23 cellular contexts compared by ENCODE assay signal in genomic region chr16:68480084-68480995, GRCh38. TPM values are rescaled to one million over a fixed set of nuclear protein-coding genes. Genes with fewer than 3 reads are reported as not detected.
DNase-seq lines count a peak whose midpoint lies in the region; FAIRE-seq and TF ChIP-seq lines count a peak whose summit lies in the region.
"Had no signal": no experiment of that assay in that cellular context is flagged by ENCODE, and none has a peak within 500 bp of the region (broad histone marks: within the 10 kb centered on the region; RNA-seq: fewer than 3 reads in every experiment).

No MANE protein-coding gene starts in this region.

- H3K14ac ChIP-seq in trophoblast cell (ENCODE audit: low read length) = peak overlapping the region; percentile 16

- no peak for TF ChIP-seq CTCF in bronchial epithelial cell (IDR thresholded peaks at IDR 0.05; ENCODE audit: insufficient read depth, low read length, severe bottlenecking)
- TF ChIP-seq CTCF in osteoblast (IDR thresholded peaks at IDR 0.05; ENCODE audit: extremely low read depth, low read depth, low read length) = no peak

- H2BK12ac ChIP-seq in trophoblast cell (ENCODE audit: low read length) = no peak overlapping the region

- no peak overlapping the region for H2AFZ ChIP-seq in trophoblast cell (ENCODE audit: insufficient read depth, low read length, poor library complexity)
- no peak overlapping the region for H2AFZ ChIP-seq in osteoblast (ENCODE audit: low read length)
- H2AFZ ChIP-seq: GM23338 had no signal

- no peaks in the 10 kb centered on the region for H3K79me1 ChIP-seq in trophoblast cell (ENCODE audit: low read length)

- H2BK120ac ChIP-seq in trophoblast cell (ENCODE audit: insufficient read depth, low read length, poor library complexity) = no peak overlapping the region

- no peak overlapping the region for H4K91ac ChIP-seq in trophoblast cell (ENCODE audit: low read depth, low read length)

- H3K36me3 ChIP-seq in BLaER1 treated with 17β-estradiol and CSF1 and Interleukin-3, amounts not matched to agents 10 nM and 100 nM = no peaks in the 10 kb centered on the region
- H3K36me3 ChIP-seq in bronchial epithelial cell (ENCODE audit: control insufficient read depth, insufficient read depth, low read length) (no peaks in the 10 kb centered on the region), trophoblast cell (ENCODE audit: control insufficient read depth in 1 of 2, insufficient read depth in 2 of 2, low read length in 2 of 2) (no peaks in the 10 kb centered on the region), osteoblast (ENCODE audit: insufficient read depth, low read length) (no peaks in the 10 kb centered on the region)

- DNase-seq in HT-29 (ENCODE audit: low spot score) = peak; percentile 26
- DNase-seq in bronchial epithelial cell (ENCODE audit: low read depth) = peak; percentile 59
- DNase-seq in trophoblast cell = peak; percentile 8 to 55
- no peak for DNase-seq in SKM-1 (lab: John Stamatoyannopoulos, UW; ENCODE audit: unreplicated experiment)
- no peak for DNase-seq in osteoblast (ENCODE audit: insufficient read length, low spot score, missing footprints)
- DNase-seq in NCI-H1417 treated with DMSO at 0.1 percent for 48 hours (lab: John Stamatoyannopoulos, UW) = no peak
- DNase-seq: Caco-2; CD4-positive, alpha-beta memory T cell; DMS 273 treated with DMSO at 0.1 percent for 48 hours; DMS79 treated with DMSO at 0.1 percent for 48 hours; HCEC 1CT; NCI-H1092; NCI-H146; NCI-H2029 treated with DMSO at 0.1 percent for 48 hours; NCI-H2171; NCI-H446; NCI-H526; SHP77 treated with DMSO at 0.1 percent for 48 hours; SK-N-SH had no signal

- peaks cover 8 to 31% (median 23%) of the 10 kb centered on the region in 11 experiments; a peak in 21 of 22 replicates for H3K9me3 ChIP-seq in BLaER1 treated with 17β-estradiol and CSF1 and Interleukin-3, amounts not matched to agents 10 nM and 100 nM (replicated peaks in 1 of 11)
- H3K9me3 ChIP-seq in trophoblast cell (ENCODE audit: insufficient read depth, low read depth, low read length) = peaks cover 1% of the 10 kb centered on the region
- H3K9me3 ChIP-seq in osteoblast (ENCODE audit: low read depth, low read length) = no peaks in the 10 kb centered on the region
- H3K9me3 ChIP-seq: SK-N-SH had no signal

- H3K4me1 ChIP-seq in BLaER1 treated with 17β-estradiol and CSF1 and Interleukin-3, amounts not matched to agents 10 nM and 100 nM = peaks cover 10 to 24% (median 21%) of the 10 kb centered on the region in 10 experiments
- H3K4me1 ChIP-seq in trophoblast cell (ENCODE audit: control insufficient read depth in 1 of 2, insufficient read depth in 2 of 2, low read length in 2 of 2) (peaks cover 8 to 13% of the 10 kb centered on the region in 2 experiments), osteoblast (ENCODE audit: insufficient read depth, low read length) (no peaks in the 10 kb centered on the region)

- H3K4me2 ChIP-seq in BLaER1 treated with 17β-estradiol and CSF1 and Interleukin-3, amounts not matched to agents 10 nM and 100 nM = peak overlapping the region in 9 of 11 experiments; percentile 42 to 76 (median 67); a peak in 15 of 22 replicates
- H3K4me2 ChIP-seq in trophoblast cell (ENCODE audit: low read length) (no peak overlapping the region), osteoblast (ENCODE audit: insufficient read depth, low read length) (no peak overlapping the region)
- H3K4me2 ChIP-seq: GM23338, SK-N-SH had no signal

- no CpG with 5 or more reads among the region's 6 CpGs for WGBS in trophoblast cell (ENCODE audit: extremely low coverage, insufficient coverage, insufficient read length)

- H3K9ac ChIP-seq in BLaER1 treated with 17β-estradiol and CSF1 and Interleukin-3, amounts not matched to agents 10 nM and 100 nM = no peak overlapping the region
- no peak overlapping the region for H3K9ac ChIP-seq in trophoblast cell (ENCODE audit: low read length)
- H3K9ac ChIP-seq: SK-N-SH had no signal

- H3K4me3 ChIP-seq in BLaER1 treated with 17β-estradiol and CSF1 and Interleukin-3, amounts not matched to agents 10 nM and 100 nM = no peak overlapping the region
- no peak overlapping the region for H3K4me3 ChIP-seq in bronchial epithelial cell (ENCODE audit: low read depth, low read length)
- no peak overlapping the region for H3K4me3 ChIP-seq in trophoblast cell (ENCODE audit: low read depth, low read length)
- no peak overlapping the region for H3K4me3 ChIP-seq in osteoblast (ENCODE audit: insufficient read depth, low read length)
- H3K4me3 ChIP-seq: GM12878, GM23338 had no signal

- no peak for FAIRE-seq in bronchial epithelial cell (lab: Jason Lieb, UNC)
- FAIRE-seq: GM12878 had no signal

- no peak overlapping the region for H4K8ac ChIP-seq in trophoblast cell (ENCODE audit: low read depth, low read length)

- peak overlapping the region in 1 of 11 experiments; percentile 15; a peak in 1 of 22 replicates for H3K27ac ChIP-seq in BLaER1 treated with 17β-estradiol and CSF1 and Interleukin-3, amounts not matched to agents 10 nM and 100 nM
- H3K27ac ChIP-seq in trophoblast cell (ENCODE audit: low read depth, low read length) = no peak overlapping the region
- H3K27ac ChIP-seq in osteoblast (ENCODE audit: low read depth, low read length) = no peak overlapping the region

- H4K12ac ChIP-seq in trophoblast cell (ENCODE audit: low read depth, low read length) = no peak overlapping the region

- H3K79me2 ChIP-seq in trophoblast cell (ENCODE audit: control insufficient read depth, insufficient read depth, low read length, poor library complexity) = no peaks in the 10 kb centered on the region
- H3K79me2 ChIP-seq in osteoblast (ENCODE audit: insufficient read depth, low read length) = no peaks in the 10 kb centered on the region

- no peaks in the 10 kb centered on the region for H4K20me1 ChIP-seq in BLaER1 treated with 17β-estradiol and CSF1 and Interleukin-3, amounts not matched to agents 10 nM and 100 nM
- H4K20me1 ChIP-seq in osteoblast (ENCODE audit: insufficient read depth, low read length) = no peaks in the 10 kb centered on the region

- no peak overlapping the region for H3K18ac ChIP-seq in trophoblast cell (ENCODE audit: low read length)

- H3K27me3 ChIP-seq in BLaER1 treated with 17β-estradiol and CSF1 and Interleukin-3, amounts not matched to agents 10 nM and 100 nM = no peaks in the 10 kb centered on the region
- H3K27me3 ChIP-seq in bronchial epithelial cell (ENCODE audit: control insufficient read depth, insufficient read depth, low read length) (peaks cover 2% of the 10 kb centered on the region), trophoblast cell (ENCODE audit: insufficient read depth, low read length) (no peaks in the 10 kb centered on the region), osteoblast (ENCODE audit: insufficient read depth, low read length) (peaks cover 6% of the 10 kb centered on the region)

- no peak overlapping the region for H2BK5ac ChIP-seq in trophoblast cell (ENCODE audit: low read depth, low read length, poor library complexity)

- H2AK5ac ChIP-seq in trophoblast cell (ENCODE audit: low read length) = no peak overlapping the region

- H3K4ac ChIP-seq in trophoblast cell (ENCODE audit: low read depth, low read length) = no peak overlapping the region

- H3K23ac ChIP-seq in trophoblast cell (ENCODE audit: low read length) = no peak overlapping the region

RNA-seq across cellular contexts. Expression of gene SMPD3, which starts 32.0 kb away (rescaled TPM):
- total RNA-seq in HT-29 (2014; rRNA removed; shearing (Covaris generic)) = 45.7 and 50.7 TPM in 2 replicates
- total RNA-seq in bronchial epithelial cell (under 0.01 TPM in 1 of 2 replicates, not detected in the other), osteoblast (0.72 TPM in 1 of 2 replicates, not detected in the other)
- polyA plus RNA-seq in trophoblast cell (2013) = 3.6 and 3.9 TPM in 2 replicates
- total RNA-seq: MCF 10A had no signal

RNA-seq across cellular contexts. Expression of gene ZFP90, which starts 58.8 kb away (rescaled TPM):
- total RNA-seq in HT-29 (2014; rRNA removed; shearing (Covaris generic)) = 8.3 and 9.3 TPM in 2 replicates
- 18.4 and 21.5 TPM in 2 replicates for total RNA-seq in bronchial epithelial cell
- polyA plus RNA-seq in trophoblast cell (2013) = 13.5 and 14.6 TPM in 2 replicates
- total RNA-seq in osteoblast = 39.5 and 41.3 TPM in 2 replicates

Comparison
In these comparisons a context has a peak if more than half of its experiments do, and no peak if none do; other contexts are left out.
1. H3K4me2 ChIP-seq: peak in BLaER1 treated with 17β-estradiol and CSF1 and Interleukin-3, amounts not matched to agents 10 nM and 100 nM (9 of 11); none in trophoblast cell (single experiment) and osteoblast (single experiment).
2. DNase-seq: peak in HT-29 (single experiment), bronchial epithelial cell (single experiment) and trophoblast cell (2 of 2); none in SKM-1 (single experiment), osteoblast (single experiment) and NCI-H1417 treated with DMSO at 0.1 percent for 48 hours (single experiment).
3. RNA of gene SMPD3, which starts 32.0 kb away (total RNA-seq): 45.7 to 50.7 TPM in HT-29; 0.72 TPM in osteoblast and under 0.01 TPM in bronchial epithelial cell; every median in the first group is over 10 times any median in the second.